ENCODE assay signal across 10 cellular contexts in the genomic region with DNA sequence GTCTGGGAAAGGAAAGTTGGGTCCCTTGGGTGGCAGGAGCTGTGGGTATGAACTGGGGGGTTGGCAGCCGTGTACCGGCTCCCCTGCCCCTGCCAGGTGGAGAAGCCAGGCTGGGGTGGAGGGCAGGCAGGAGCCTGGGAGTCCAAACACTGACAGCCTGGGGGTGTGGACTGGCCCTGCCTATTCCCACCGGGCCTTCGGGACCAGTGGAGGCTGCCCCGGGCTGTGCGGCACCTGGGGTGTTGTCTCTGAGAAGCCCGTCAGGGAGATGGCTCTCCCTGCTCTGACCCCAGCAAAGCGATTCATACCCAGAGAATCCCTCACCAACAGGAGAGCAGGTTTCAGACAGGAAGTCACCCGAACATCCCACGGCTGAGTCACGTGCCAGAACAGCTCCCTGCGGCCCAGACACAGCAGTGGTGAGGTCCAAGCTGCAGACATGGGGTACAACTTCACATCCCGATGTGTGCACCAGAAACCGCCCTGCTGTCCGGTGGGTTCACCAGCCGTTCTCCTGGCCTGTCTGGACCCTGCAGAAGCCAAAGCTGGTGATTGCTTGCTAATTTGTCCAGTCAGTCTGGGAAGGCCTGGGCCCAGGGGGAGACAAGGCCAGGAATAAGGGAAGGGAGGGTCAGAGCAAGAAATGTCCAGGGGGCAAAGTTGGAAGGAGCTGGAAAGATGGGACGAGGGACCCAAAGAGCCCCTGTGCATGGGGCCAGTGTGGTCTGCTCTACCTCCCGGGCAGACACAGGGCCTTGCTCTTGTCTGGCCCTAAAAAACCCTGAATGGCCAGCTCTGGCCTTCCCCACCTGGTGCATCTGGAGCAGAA. TPM values are rescaled to one million over a fixed set of nuclear protein-coding genes. Genes with fewer than 3 reads are reported as not detected.
A peak's percentile ranks its signal among the peaks of the same experiment; 100 is the strongest.
DNase-seq lines count a peak whose midpoint lies in the region; ATAC-seq, FAIRE-seq and TF ChIP-seq lines count a peak whose summit lies in the region.
"Had no signal": no experiment of that assay in that cellular context is flagged by ENCODE, and none has a peak within 500 bp of the region (broad histone marks: within the 10 kb centered on the region; RNA-seq: fewer than 3 reads in every experiment).

No MANE protein-coding gene starts in this region.

- H3K23ac ChIP-seq in H1 (ENCODE audit: insufficient read length) = no peak overlapping the region

- H2AK5ac ChIP-seq in H1 (ENCODE audit: low read depth, low read length) = no peak overlapping the region

- ATAC-seq in HCT116 = peak; percentile 30; the same call in 1 of the 2 replicates

- 0 out of 2 replicates have a peak overlapping the region, but pooled peaks have one; percentile 61 for H2BK15ac ChIP-seq in H1 (ENCODE audit: low read length)

- no peaks in the 10 kb centered on the region for H3K23me2 ChIP-seq in H1 (ENCODE audit: low read depth, low read length)

- no peak overlapping the region for H2BK20ac ChIP-seq in H1 (ENCODE audit: low read length)

- no peaks in the 10 kb centered on the region for H3K79me1 ChIP-seq in H1 (ENCODE audit: low read depth, low read length)

- H4K8ac ChIP-seq in H1 (ENCODE audit: extremely low read depth, insufficient read depth, low read length) = peak overlapping the region; percentile 89

- H3K4me3 ChIP-seq in HCT116 (replicated peaks in 1 of 2; ENCODE audit: low read depth in 1 of 2, low read length in 2 of 2) (no peak overlapping the region), H1 (ENCODE audit: extremely low read depth in 1 of 4, insufficient read depth in 2 of 4, low read depth in 3 of 4, low read length in 4 of 4) (no peak overlapping the region), OCI-LY7 (ENCODE audit: low read depth, low read length, poor library complexity, severe bottlenecking) (no peak overlapping the region)
- H3K4me3 ChIP-seq: esophagus squamous epithelium, SK-N-MC had no signal

- intact Hi-C loops in HCT116 (cut with micrococcal nuclease) = no loop called here
- intact Hi-C loops in OCI-LY7 (cut with micrococcal nuclease; ENCODE audit: unreplicated experiment) = no loop called here

- H3K4me1 ChIP-seq in HCT116 (ENCODE audit: control insufficient read depth in 1 of 2, insufficient read depth in 2 of 2, low read length in 2 of 2) (peaks cover 0 to 37% of the 10 kb centered on the region in 2 experiments; a peak in 3 of 4 replicates), H1 (replicated peaks in 1 of 4; ENCODE audit: control insufficient read depth in 3 of 4, insufficient read depth in 4 of 4, low read length in 3 of 4) (no peaks in the 10 kb centered on the region; a peak in 2 of 7 replicates), OCI-LY7 (ENCODE audit: insufficient read depth, low read length, poor library complexity, severe bottlenecking) (peaks cover 26% of the 10 kb centered on the region)

- FAIRE-seq in H1 (lab: Jason Lieb, UNC) = no peak

- H3K36me3 ChIP-seq in HCT116 (ENCODE audit: control insufficient read depth in 1 of 2, insufficient read depth in 2 of 2, low read length in 2 of 2) = no peaks in the 10 kb centered on the region
- H3K36me3 ChIP-seq in H1 (ENCODE audit: control insufficient read depth in 2 of 4, insufficient read depth in 4 of 4, low read length in 3 of 4) = no peaks in the 10 kb centered on the region
- no peaks in the 10 kb centered on the region for H3K36me3 ChIP-seq in OCI-LY7 (ENCODE audit: insufficient read depth, low read length)
- H3K36me3 ChIP-seq: esophagus squamous epithelium had no signal

- H3K4ac ChIP-seq in H1 (replicated peaks; ENCODE audit: insufficient read length, low read depth, low read length) = no peak overlapping the region

- H3K14ac ChIP-seq in H1 (ENCODE audit: insufficient read length) = no peak overlapping the region

- no peaks in the 10 kb centered on the region for H3K9me2 ChIP-seq in HCT116 (ENCODE audit: insufficient read depth)
- no peaks in the 10 kb centered on the region for H3K9me2 ChIP-seq in OCI-LY7 (ENCODE audit: insufficient read depth, low read length)

- POLR2A ChIA-PET in HCT116 (lab: Charles Lee) (no interaction called here), H1 (lab: Charles Lee; ENCODE audit: partially characterized antibody) (interaction anchor here (1.7 kb wide), 1 partner anchor 8 kb away, joined by 4 read pairs; no protein-coding TSS in a partner anchor), OCI-LY7 (lab: Charles Lee) (interaction anchor here (0.8 kb wide), 2 partner anchors 21 to 222 kb away, joined by 3 read pairs; no protein-coding TSS in a partner anchor)

- H3K56ac ChIP-seq in H1 (replicated peaks; ENCODE audit: insufficient read length, low read depth, low read length) = no peak overlapping the region

- no peak overlapping the region for H4K91ac ChIP-seq in H1 (replicated peaks; ENCODE audit: insufficient read length, low read length)

- no peak overlapping the region for H2BK120ac ChIP-seq in H1 (replicated peaks; ENCODE audit: low read depth, low read length)

- 0 out of 2 replicates have a peak overlapping the region, but pooled peaks have one; percentile 23 for H2BK12ac ChIP-seq in H1 (ENCODE audit: low read depth, low read length)

- H3K9me3 ChIP-seq in HCT116 (ENCODE audit: control insufficient read depth in 1 of 2, insufficient read depth in 1 of 2, low read depth in 1 of 2, low read length in 2 of 2) (no peaks in the 10 kb centered on the region), H1 (ENCODE audit: insufficient read depth in 2 of 2, low read depth in 1 of 2, low read length in 1 of 2) (no peaks in the 10 kb centered on the region), OCI-LY7 (ENCODE audit: low read length) (no peaks in the 10 kb centered on the region)
- H3K9me3 ChIP-seq: esophagus squamous epithelium had no signal

- no peak overlapping the region for H4K5ac ChIP-seq in H1 (ENCODE audit: insufficient read length, low read depth, low read length)

- WGBS in H1 (ENCODE audit: extremely low coverage in 1 of 2, insufficient coverage in 1 of 2, insufficient read length in 1 of 2, insufficient replicate concordance in 2 of 2, low coverage in 1 of 2, low lambda C conversion rate in 2 of 2, missing lambda C conversion rate in 1 of 2), 2 experiments = 87% methylated on average over 18 of the region's 18 CpGs; no CpG with 5 or more reads in 1 of the 2 experiments

- no peak overlapping the region for H2BK5ac ChIP-seq in H1 (ENCODE audit: low read depth, low read length)

- no peak for TF ChIP-seq POLR2A in HCT116 (IDR thresholded peaks at IDR 0.05; ENCODE audit: borderline replicate concordance, extremely low read depth, insufficient read depth, insufficient read length)
- no peak for TF ChIP-seq POLR2A in H1 (IDR thresholded peaks at IDR 0.05; ENCODE audit: control extremely low read depth in 1 of 2, low read depth in 2 of 2, low read length in 2 of 2)

- H3K18ac ChIP-seq in H1 (ENCODE audit: extremely low read depth, low read length) = no peak overlapping the region; the same call in 1 of the 2 replicates

- TF ChIP-seq RAD21 in HCT116 (IDR thresholded peaks at IDR 0.05; ENCODE audit: low read depth) (no peak), H1 (IDR thresholded peaks at IDR 0.05 in 1 of 2, conservative IDR thresholded peaks at IDR 0.05 in 1 of 2; ENCODE audit: low read depth in 2 of 2, low read length in 2 of 2) (no peak)

- H3K27ac ChIP-seq in HCT116 (ENCODE audit: low read depth, low read length) = no peak overlapping the region
- H3K27ac ChIP-seq in H1 (ENCODE audit: low read depth, low read length) = no peak overlapping the region
- H3K27ac ChIP-seq in OCI-LY7 (ENCODE audit: low read depth, low read length, poor library complexity, severe bottlenecking) = no peak overlapping the region
- H3K27ac ChIP-seq: SK-N-MC had no signal

- TF ChIP-seq CTCF in HCT116 (IDR thresholded peaks at IDR 0.05 in 2 of 3, conservative IDR thresholded peaks at IDR 0.05 in 1 of 3; ENCODE audit: borderline replicate concordance in 1 of 3, insufficient read depth in 1 of 3, low read depth in 2 of 3, low read length in 2 of 3) = no peak
- TF ChIP-seq CTCF in H1 (IDR thresholded peaks at IDR 0.05; ENCODE audit: control extremely low read depth in 1 of 3, insufficient read depth in 1 of 3, low read depth in 1 of 3, low read length in 3 of 3) = no peak
- no peak for TF ChIP-seq CTCF in OCI-LY7 (conservative IDR thresholded peaks at IDR 0.05; ENCODE audit: low read length)

- no TSS peak for BruUV-seq in HCT116 (replicated peaks; lab: Mats Ljungman, UMichigan)
- no TSS peak for BruUV-seq in OCI-LY7 (replicated peaks; lab: Mats Ljungman, UMichigan)

- H3K4me2 ChIP-seq in HCT116 (ENCODE audit: low read length) (peak overlapping the region; percentile 16), H1 (ENCODE audit: insufficient read depth in 1 of 2, low read depth in 2 of 2, low read length in 2 of 2) (no peak overlapping the region), OCI-LY7 (ENCODE audit: low read length) (no peak overlapping the region)

- no peaks in the 10 kb centered on the region for H4K20me1 ChIP-seq in HCT116 (ENCODE audit: insufficient read depth)
- H4K20me1 ChIP-seq in H1 (replicated peaks in 1 of 2; ENCODE audit: control insufficient read depth in 1 of 2, insufficient read depth in 2 of 2, low read length in 2 of 2) = no peaks in the 10 kb centered on the region
- no peaks in the 10 kb centered on the region for H4K20me1 ChIP-seq in OCI-LY7 (ENCODE audit: insufficient read depth, low read length)

- no peak overlapping the region for H2AFZ ChIP-seq in HCT116 (ENCODE audit: low read depth, low read length, poor library complexity, severe bottlenecking)
- H2AFZ ChIP-seq in H1 (ENCODE audit: low read length) = no peak overlapping the region
- no peak overlapping the region for H2AFZ ChIP-seq in OCI-LY7 (ENCODE audit: low read length)

- no peak for TF ChIP-seq EP300 in H1 (IDR thresholded peaks at IDR 0.05; ENCODE audit: borderline replicate concordance in 1 of 2, low read depth in 2 of 2, low read length in 2 of 2)

- no peaks in the 10 kb centered on the region for H3K79me2 ChIP-seq in HCT116 (ENCODE audit: insufficient read depth, low read length)
- no peaks in the 10 kb centered on the region for H3K79me2 ChIP-seq in H1 (ENCODE audit: control insufficient read depth in 1 of 2, insufficient read depth in 2 of 2, low read length in 2 of 2)
- no peaks in the 10 kb centered on the region for H3K79me2 ChIP-seq in OCI-LY7 (ENCODE audit: insufficient read depth, low read depth, low read length)

- H3K9ac ChIP-seq in HCT116 (ENCODE audit: low read length) (no peak overlapping the region), H1 (replicated peaks in 1 of 4; ENCODE audit: extremely low read depth in 1 of 4, low read depth in 3 of 4, low read length in 3 of 4) (no peak overlapping the region)

- DNase-seq in HCT116 (ENCODE audit: low read depth, low spot score) (no peak), H1 (ENCODE audit: low read depth in 1 of 2, low spot score in 2 of 2) (no peak), NCI-H526 treated with DMSO at 0.1 percent for 48 hours (lab: John Stamatoyannopoulos, UW) (no peak), OCI-LY7 (ENCODE audit: low spot score) (no peak), NCI-H1105 treated with DMSO at 0.1 percent for 48 hours (lab: John Stamatoyannopoulos, UW) (no peak), superior temporal gyrus (ENCODE audit: extremely low spot score) (no peak)
- peak; percentile 54 for DNase-seq in activated CD4-positive, CD25-positive, alpha-beta regulatory T cell treated with anti-CD3 and anti-CD28 coated beads, Interleukin-2, amount 50 U/mL, for 72 hours
- DNase-seq in stimulated activated CD8-positive, alpha-beta memory T cell treated with anti-CD3 and anti-CD28 coated beads, Interleukin-7, amount 100 ng/mL, for 24 hours (ENCODE audit: low read depth) = peak; percentile 38
- DNase-seq: esophagus squamous epithelium had no signal

- CTCF ChIA-PET in HCT116 (lab: Charles Lee) = no interaction called here
- CTCF ChIA-PET in H1 (lab: Charles Lee; ENCODE audit: partially characterized antibody) = interaction anchor here (1.2 to 2.4 kb wide), 5 partner anchors 7 to 23 kb away, joined by 3 to 8 read pairs (median 3); no protein-coding TSS in a partner anchor
- CTCF ChIA-PET in OCI-LY7 (lab: Charles Lee; ENCODE audit: unreplicated experiment) = interaction anchor here (0.8 kb wide), 1 partner anchor 9 kb away, joined by 3 read pairs; no protein-coding TSS in a partner anchor

- RAD21 ChIA-PET in HCT116 (lab: Charles Lee; ENCODE audit: low non-redundant PET in 1 of 2, low total read pairs in 2 of 2, uncharacterized antibody in 2 of 2, unreplicated experiment in 2 of 2) = no interaction called here

- H3K27me3 ChIP-seq in HCT116 (ENCODE audit: insufficient read depth, low read length) = no peaks in the 10 kb centered on the region
- H3K27me3 ChIP-seq in H1 (replicated peaks in 1 of 4; ENCODE audit: control insufficient read depth in 3 of 4, extremely low read depth in 1 of 4, insufficient read depth in 3 of 4, low read length in 3 of 4) = no peaks in the 10 kb centered on the region

RNA-seq across cellular contexts. Expression of gene GPR132, which starts 2.1 kb away (rescaled TPM):
- total RNA-seq in HCT116 (2021; ENCODE audit: unreplicated experiment) (0.10 TPM), OCI-LY7 (2022) (1.9 and 3.0 TPM in 2 replicates)
- polyA plus RNA-seq in HCT116 (2012) = 0.03 TPM in 1 of 2 replicates, not detected in the other
- not detected in 2 replicates for total RNA-seq in H1 (2021; fragmentation: NEBNext Ultra II Directional; extraction: Animal tissue kit (Norgen Biotek cat#: 25700))
- polyA plus RNA-seq in H1 (2011; rRNA removed) = 0.11 and 0.28 TPM in 2 replicates
- 0.26 TPM for polyA plus RNA-seq in H1 (2011; cell fraction: cytosol; rRNA removed)
- 0.54 TPM for polyA plus RNA-seq in H1 (2011; cell fraction: nucleus; rRNA removed)
- 0.09 to 0.15 TPM (median 0.15 TPM) in 3 of 4 replicates, not detected in the other for polyA plus RNA-seq in H1 (2012, experiment 1 of 2)
- polyA plus RNA-seq in H1 (2012, experiment 2 of 2) = 0.21 TPM
- not detected for polyA plus RNA-seq in H1 (2013, experiment 1 of 2)
- 0.04 TPM for polyA plus RNA-seq in H1 (2013, experiment 2 of 2)
- polyA minus RNA-seq in H1 (2011; rRNA and poly(A)+ RNA removed) = 0.16 TPM in 1 of 2 replicates, not detected in the other
- polyA minus RNA-seq in H1 (2011; cell fraction: cytosol; rRNA and poly(A)+ RNA removed) = not detected
- polyA minus RNA-seq in H1 (2011; cell fraction: nucleus; rRNA and poly(A)+ RNA removed) = not detected
- 0.10 and 1.0 TPM in 2 replicates for total RNA-seq in OCI-LY7 (2014; rRNA removed; shearing (Covaris generic))

RNA-seq across cellular contexts. Expression of gene CDCA4, which starts 46.5 kb away (rescaled TPM):
- 62.4 TPM for total RNA-seq in HCT116 (2021; ENCODE audit: unreplicated experiment)
- polyA plus RNA-seq in HCT116 (2012) = 54.1 and 55.1 TPM in 2 replicates
- 48.6 and 49.9 TPM in 2 replicates for total RNA-seq in H1 (2021; fragmentation: NEBNext Ultra II Directional; extraction: Animal tissue kit (Norgen Biotek cat#: 25700))
- 62.4 and 80.6 TPM in 2 replicates for polyA plus RNA-seq in H1 (2011; rRNA removed)
- polyA plus RNA-seq in H1 (2011; cell fraction: cytosol; rRNA removed) = 50.8 TPM
- 39.8 TPM for polyA plus RNA-seq in H1 (2011; cell fraction: nucleus; rRNA removed)
- 37.3 to 58.6 TPM (median 48.3 TPM) in 4 replicates for polyA plus RNA-seq in H1 (2012, experiment 1 of 2)
- 47.6 TPM for polyA plus RNA-seq in H1 (2012, experiment 2 of 2)
- 33.4 TPM for polyA plus RNA-seq in H1 (2013, experiment 1 of 2)
- polyA plus RNA-seq in H1 (2013, experiment 2 of 2) = 33.4 TPM
- 29.7 and 32.5 TPM in 2 replicates for polyA minus RNA-seq in H1 (2011; rRNA and poly(A)+ RNA removed)
- polyA minus RNA-seq in H1 (2011; cell fraction: cytosol; rRNA and poly(A)+ RNA removed) = 32.9 TPM
- 18.1 TPM for polyA minus RNA-seq in H1 (2011; cell fraction: nucleus; rRNA and poly(A)+ RNA removed)
- 109 and 110 TPM in 2 replicates for total RNA-seq in OCI-LY7 (2014; rRNA removed; shearing (Covaris generic))
- total RNA-seq in OCI-LY7 (2022) = 74.0 and 79.5 TPM in 2 replicates

Comparison
In these comparisons a context has a peak if more than half of its experiments do, and no peak if none do; other contexts are left out.
1. DNase-seq: peak in activated CD4-positive, CD25-positive, alpha-beta regulatory T cell treated with anti-CD3 and anti-CD28 coated beads, Interleukin-2, amount 50 U/mL, for 72 hours (single experiment) and stimulated activated CD8-positive, alpha-beta memory T cell treated with anti-CD3 and anti-CD28 coated beads, Interleukin-7, amount 100 ng/mL, for 24 hours (single experiment); none in HCT116 (single experiment), H1 (0 of 2), NCI-H526 treated with DMSO at 0.1 percent for 48 hours (single experiment), OCI-LY7 (single experiment), NCI-H1105 treated with DMSO at 0.1 percent for 48 hours (single experiment) and superior temporal gyrus (single experiment).